ENCODE assay signal across 8 cellular contexts in the genomic region with DNA sequence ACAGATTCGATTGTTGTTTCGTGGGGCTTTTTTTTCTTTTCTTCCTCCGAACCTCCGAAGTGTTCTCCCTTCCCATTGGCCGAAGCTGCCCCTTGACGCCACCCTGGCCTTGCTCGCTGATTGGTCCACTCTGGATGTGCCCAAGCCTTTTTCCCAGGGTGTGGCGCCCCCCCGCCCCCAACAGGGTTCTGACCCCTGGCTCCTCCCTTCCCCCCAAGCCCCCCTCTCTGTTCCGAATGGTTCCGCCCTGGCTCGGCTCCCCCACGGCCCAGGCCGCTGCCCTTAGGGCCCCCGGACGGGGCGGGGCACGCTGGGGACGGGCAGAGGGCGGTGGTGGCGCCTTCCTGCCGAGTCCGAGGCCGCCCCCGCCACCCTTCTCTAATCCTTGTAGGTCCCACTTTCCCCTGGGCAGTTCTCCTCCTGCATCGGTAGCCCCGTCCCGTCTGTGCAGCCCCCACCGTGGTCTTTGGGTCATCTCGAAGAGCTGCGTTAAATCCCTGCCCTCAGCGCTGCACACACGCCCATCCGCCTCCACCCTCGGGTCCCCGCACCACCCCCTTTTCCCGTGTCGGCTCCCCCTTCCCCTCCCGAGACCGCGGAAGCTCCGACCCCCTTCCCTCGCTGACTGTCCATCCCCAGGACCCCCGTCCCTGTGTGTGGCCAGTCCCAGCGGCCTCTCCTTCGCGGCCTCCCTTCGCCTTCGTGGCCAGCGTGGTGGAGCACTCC. TPM values are rescaled to one million over a fixed set of nuclear protein-coding genes. Genes with fewer than 3 reads are reported as not detected.
DNase-seq lines count a peak whose midpoint lies in the region; ATAC-seq and TF ChIP-seq lines count a peak whose summit lies in the region.

No MANE protein-coding gene starts in this region.

- no peak overlapping the region for H3K23ac ChIP-seq in mesendoderm (ENCODE audit: low read length)

- WGBS in endodermal cell (ENCODE audit: insufficient coverage in 1 of 2, insufficient read length in 1 of 2), 2 experiments = 0% methylated on average over 4 to 47 of the region's 50 CpGs
- no CpG with 5 or more reads among the region's 50 CpGs for WGBS in mesendoderm (ENCODE audit: extremely low coverage, insufficient coverage, low lambda C conversion rate)

- H3K9ac ChIP-seq in endodermal cell (ENCODE audit: extremely low read depth, low read length, poor library complexity, severe bottlenecking) (peak overlapping the region; percentile 47), mesendoderm (ENCODE audit: low read length) (peak overlapping the region; percentile 74)

- no peak overlapping the region for H4K8ac ChIP-seq in mesendoderm (ENCODE audit: low read depth, low read length)

- no peak overlapping the region for H2BK5ac ChIP-seq in mesendoderm (ENCODE audit: low read length)

- H3K4me1 Mint-ChIP-seq in endodermal cell = peaks cover 7% of the 10 kb centered on the region

- H3K4me3 Mint-ChIP-seq in endodermal cell = peak overlapping the region; percentile 79

- no peaks in the 10 kb centered on the region for H3K9me3 ChIP-seq in endodermal cell (ENCODE audit: control insufficient read depth, low read length)

- no peak overlapping the region for H2AK5ac ChIP-seq in mesendoderm (ENCODE audit: low read length)

- no peak overlapping the region for H2BK120ac ChIP-seq in mesendoderm (ENCODE audit: low read depth, low read length)

- peak; percentile 77 for ATAC-seq in GM18907 (IDR thresholded peaks at IDR 0.05; ENCODE audit: unreplicated experiment)
- peak; percentile 65 for ATAC-seq in HG03135 (IDR thresholded peaks at IDR 0.05; ENCODE audit: unreplicated experiment)

- no peaks in the 10 kb centered on the region for H3K4me1 ChIP-seq in endodermal cell (ENCODE audit: control insufficient read depth, insufficient read depth, low read length)
- H3K4me1 ChIP-seq in mesendoderm (ENCODE audit: control insufficient read depth, low read depth, low read length) = no peaks in the 10 kb centered on the region

- H2BK15ac ChIP-seq in mesendoderm (replicated peaks; ENCODE audit: low read depth) = no peak overlapping the region

- peaks cover 24% of the 10 kb centered on the region for H3K36me3 Mint-ChIP-seq in endodermal cell (ENCODE audit: low read depth)

- H3K4ac ChIP-seq in mesendoderm (ENCODE audit: low read depth, low read length) = no peak overlapping the region

- no peaks in the 10 kb centered on the region for H3K79me1 ChIP-seq in mesendoderm (ENCODE audit: low read length)

- H3K27ac Mint-ChIP-seq in endodermal cell = peak overlapping the region; percentile 95

- no peaks in the 10 kb centered on the region for H3K79me2 ChIP-seq in mesendoderm (ENCODE audit: control insufficient read depth, insufficient read depth, low read length)

- no peak overlapping the region for H4K5ac ChIP-seq in mesendoderm (ENCODE audit: low read length)

- H3K18ac ChIP-seq in mesendoderm (ENCODE audit: low read length) = peak overlapping the region; percentile 71

- H3K27ac ChIP-seq in endodermal cell (ENCODE audit: low read depth, low read length) (peak overlapping the region; percentile 72), mesendoderm (ENCODE audit: low read depth, low read length) (peak overlapping the region; percentile 81)

- H3K27me3 Mint-ChIP-seq in endodermal cell (ENCODE audit: insufficient read depth) = peaks cover 36% of the 10 kb centered on the region

- H3K4me2 ChIP-seq in mesendoderm (ENCODE audit: low read length) = peak overlapping the region; percentile 48

- H3K36me3 ChIP-seq in endodermal cell (ENCODE audit: control insufficient read depth, insufficient read depth, low read length) = peaks cover 17% of the 10 kb centered on the region
- H3K36me3 ChIP-seq in mesendoderm (ENCODE audit: control insufficient read depth, insufficient read depth, low read length) = no peaks in the 10 kb centered on the region

- peak overlapping the region; percentile 78 for H3K4me3 ChIP-seq in endodermal cell (ENCODE audit: low read length)
- peak overlapping the region; percentile 67 for H3K4me3 ChIP-seq in mesendoderm (ENCODE audit: low read length)

- TF ChIP-seq CTCF in endodermal cell (conservative IDR thresholded peaks at IDR 0.05) = no peak

- H3K56ac ChIP-seq in mesendoderm (ENCODE audit: low read length) = peak overlapping the region; percentile 87

- H3K27me3 ChIP-seq in endodermal cell (ENCODE audit: control insufficient read depth, insufficient read depth, low read length, poor library complexity, severe bottlenecking) = peaks cover 35% of the 10 kb centered on the region
- peaks cover 18% of the 10 kb centered on the region for H3K27me3 ChIP-seq in mesendoderm (ENCODE audit: insufficient read depth, low read length, poor library complexity)

- H3K9me3 Mint-ChIP-seq in endodermal cell = peaks cover 35% of the 10 kb centered on the region

- peak; percentile 59 to 67 for DNase-seq in AML-193 (lab: John Stamatoyannopoulos, UW)
- peak; percentile 86 for DNase-seq in NCI-H510A (lab: John Stamatoyannopoulos, UW)
- peak; percentile 75 for DNase-seq in activated CD8-positive, alpha-beta memory T cell treated with anti-CD3 and anti-CD28 coated beads for 24 hours
- DNase-seq in endodermal cell = peak; percentile 94
- peak; percentile 96 for DNase-seq in mesendoderm
- peak; percentile 22 for DNase-seq in stimulated activated CD8-positive, alpha-beta memory T cell treated with anti-CD3 and anti-CD28 coated beads, Interleukin-15, amount 100 ng/mL, for 1 hour (ENCODE audit: low read depth)

RNA-seq across cellular contexts. Expression of gene UTP14A, which starts 25.6 kb away (rescaled TPM):
- 10 to 100 TPM; 15.6 to 24.9 TPM for total RNA-seq in endodermal cell
- 13.2 TPM for polyA plus RNA-seq in endodermal cell (2013, experiment 1 of 2)
- 10.3 TPM for polyA plus RNA-seq in endodermal cell (2013, experiment 2 of 2)
- 39.6 TPM for polyA plus RNA-seq in mesendoderm (2013, experiment 1 of 2)
- polyA plus RNA-seq in mesendoderm (2013, experiment 2 of 2) = 39.6 TPM

RNA-seq across cellular contexts. Expression of gene BCORL1, which starts 50.9 kb away (rescaled TPM):
- 10 to 100 TPM; 24.5 to 29.9 TPM for total RNA-seq in endodermal cell
- 22.2 TPM for polyA plus RNA-seq in endodermal cell (2013, experiment 1 of 2)
- 20.2 TPM for polyA plus RNA-seq in endodermal cell (2013, experiment 2 of 2)
- polyA plus RNA-seq in mesendoderm (2013, experiment 1 of 2) = 0.70 TPM
- polyA plus RNA-seq in mesendoderm (2013, experiment 2 of 2) = 0.77 TPM

Comparison
In these comparisons a context has a peak if more than half of its experiments do, and no peak if none do; other contexts are left out.
1. Peak in every context shown above with its lines: DNase-seq, ATAC-seq, H3K4me3 ChIP-seq and H3K27ac ChIP-seq.
2. DNase-seq: peak in every context shown above with its lines; median percentile 96 in mesendoderm; 94 in endodermal cell; 86 in NCI-H510A; 75 in activated CD8-positive, alpha-beta memory T cell treated with anti-CD3 and anti-CD28 coated beads for 24 hours; 63 in AML-193; 22 in stimulated activated CD8-positive, alpha-beta memory T cell treated with anti-CD3 and anti-CD28 coated beads, Interleukin-15, amount 100 ng/mL, for 1 hour.